9 cellular contexts compared by ENCODE assay signal in genomic region chr15:43184407-43185160, GRCh38. TPM values are rescaled to one million over a fixed set of nuclear protein-coding genes. Genes with fewer than 3 reads are reported as not detected.
DNase-seq lines count a peak whose midpoint lies in the region; ATAC-seq and TF ChIP-seq lines count a peak whose summit lies in the region.
"Had no signal": no experiment of that assay in that cellular context is flagged by ENCODE, and none has a peak within 500 bp of the region (broad histone marks: within the 10 kb centered on the region; RNA-seq: fewer than 3 reads in every experiment).

No MANE protein-coding gene starts in this region.

- H4K20me1 ChIP-seq in OCI-LY3 (ENCODE audit: insufficient read depth, low read length) (no peaks in the 10 kb centered on the region), osteoblast (ENCODE audit: insufficient read depth, low read length) (no peaks in the 10 kb centered on the region)

- DNase-seq in Calu3 (no peak), epithelial cell of prostate (ENCODE audit: low read depth, low spot score) (no peak), osteoblast (ENCODE audit: insufficient read length, low spot score, missing footprints) (no peak), head of caudate nucleus (no peak), iPS-NIHi11 (ENCODE audit: low spot score) (no peak)
- no peak for DNase-seq in activated CD4-positive, alpha-beta T cell treated with anti-CD3 and anti-CD28 coated beads, Interleukin-2, amount 50 U/mL, for 1 hour

- H3K4me2 ChIP-seq in OCI-LY3 (ENCODE audit: low read length) (no peak overlapping the region), osteoblast (ENCODE audit: insufficient read depth, low read length) (peak overlapping the region; percentile 98)

- H3K79me2 ChIP-seq in OCI-LY3 (ENCODE audit: low read length) (peaks cover 11% of the 10 kb centered on the region), osteoblast (ENCODE audit: insufficient read depth, low read length) (peaks cover 5% of the 10 kb centered on the region)

- peak overlapping the region; percentile 77 for H3K4me3 Mint-ChIP-seq in Calu3 (ENCODE audit: low read depth, unreplicated experiment)

- peak overlapping the region; percentile 28 for H3K27ac ChIP-seq in OCI-LY3 (ENCODE audit: low read length)
- peak overlapping the region; percentile 74 for H3K27ac ChIP-seq in epithelial cell of prostate
- peak overlapping the region; percentile 9 for H3K27ac ChIP-seq in osteoblast (ENCODE audit: low read depth, low read length)

- H3K9me3 Mint-ChIP-seq in Calu3 (ENCODE audit: low read depth, unreplicated experiment) = no peaks in the 10 kb centered on the region

- peaks cover 12% of the 10 kb centered on the region for H3K4me1 Mint-ChIP-seq in Calu3 (ENCODE audit: low read depth, unreplicated experiment)

- no peak overlapping the region for H3K9ac ChIP-seq in OCI-LY3 (ENCODE audit: low read length)

- H3K27me3 Mint-ChIP-seq in Calu3 (ENCODE audit: unreplicated experiment) = no peaks in the 10 kb centered on the region

- no peak for ATAC-seq in GM18498 (IDR thresholded peaks at IDR 0.05; ENCODE audit: unreplicated experiment)

- CTCF ChIA-PET in Calu3 (lab: Charles Lee) = no interaction called here

- H3K36me3 ChIP-seq in OCI-LY3 (replicated peaks; ENCODE audit: low read depth, low read length) = peaks cover 13% of the 10 kb centered on the region
- H3K36me3 ChIP-seq in osteoblast (ENCODE audit: insufficient read depth, low read length) = peaks cover 3% of the 10 kb centered on the region

- H3K36me3 Mint-ChIP-seq in Calu3 (ENCODE audit: insufficient read depth, unreplicated experiment) = peaks cover 14% of the 10 kb centered on the region

- intact Hi-C loops in Calu3 (cut with micrococcal nuclease; ENCODE audit: unreplicated experiment) = loop anchor here (5.0 kb wide), 1 partner anchor 103 kb away; no protein-coding TSS in a partner anchor
- intact Hi-C loops in head of caudate nucleus (cut with DNase I) = no loop called here

- H2AFZ ChIP-seq in OCI-LY3 (ENCODE audit: low read depth, low read length) (no peak overlapping the region), osteoblast (ENCODE audit: low read length) (peak overlapping the region; percentile 82)

- H3K9me3 ChIP-seq in OCI-LY3 (ENCODE audit: insufficient read depth, low read length) (no peaks in the 10 kb centered on the region), osteoblast (ENCODE audit: low read depth, low read length) (no peaks in the 10 kb centered on the region)

- H3K4me1 ChIP-seq in OCI-LY3 (ENCODE audit: low read length) (peaks cover 5% of the 10 kb centered on the region), osteoblast (ENCODE audit: insufficient read depth, low read length) (peaks cover 13% of the 10 kb centered on the region)

- H3K27me3 ChIP-seq in OCI-LY3 (ENCODE audit: low read depth, low read length) (no peaks in the 10 kb centered on the region), osteoblast (ENCODE audit: insufficient read depth, low read length) (no peaks in the 10 kb centered on the region)

- no TSS peak for BruUV-seq in Calu3 (replicated peaks; lab: Mats Ljungman, UMichigan)

- no peak overlapping the region for H3K27ac Mint-ChIP-seq in Calu3 (ENCODE audit: unreplicated experiment)

- H3K4me3 ChIP-seq in OCI-LY3 (ENCODE audit: low read length) = peak overlapping the region; percentile 90; the same call in 1 of the 2 replicates
- peak overlapping the region; percentile 79 for H3K4me3 ChIP-seq in osteoblast (ENCODE audit: insufficient read depth, low read length)

- TF ChIP-seq CTCF in Calu3 (IDR thresholded peaks at IDR 0.05; ENCODE audit: unreplicated experiment) (no peak), OCI-LY3 (IDR thresholded peaks at IDR 0.05; ENCODE audit: low read depth, low read length) (no peak), osteoblast (IDR thresholded peaks at IDR 0.05; ENCODE audit: extremely low read depth, low read depth, low read length) (no peak)

RNA-seq across cellular contexts. Expression of gene CCNDBP1, which starts 0.6 kb away (rescaled TPM):
- total RNA-seq in Calu3 (2022) = 13.7 and 15.8 TPM in 2 replicates
- total RNA-seq in osteoblast = 61.0 and 66.6 TPM in 2 replicates

RNA-seq across cellular contexts. Expression of gene EPB42, which starts 36.2 kb away (rescaled TPM):
- total RNA-seq in Calu3 (2022) (not detected in 2 replicates), osteoblast (not detected in 2 replicates)
- total RNA-seq: T-helper 2 cell treated with Interferon-gamma antibody and Interleukin-4, amounts not matched to agents 100 ng/mL and 5 ng/mL, for 36 hours had no signal

RNA-seq across cellular contexts. Expression of gene TMEM62, which starts 51.2 kb away (rescaled TPM):
- total RNA-seq in Calu3 (2022) (25.4 and 33.0 TPM in 2 replicates), osteoblast (17.7 and 25.6 TPM in 2 replicates)

Comparison
In these comparisons a context has a peak if more than half of its experiments do, and no peak if none do; other contexts are left out.
1. H3K27ac ChIP-seq: peak in every context shown above with its lines; median percentile 74 in epithelial cell of prostate; 28 in OCI-LY3; 9 in osteoblast.